Comparison of ENCODE assay signal across 8 cellular contexts in the genomic region with DNA sequence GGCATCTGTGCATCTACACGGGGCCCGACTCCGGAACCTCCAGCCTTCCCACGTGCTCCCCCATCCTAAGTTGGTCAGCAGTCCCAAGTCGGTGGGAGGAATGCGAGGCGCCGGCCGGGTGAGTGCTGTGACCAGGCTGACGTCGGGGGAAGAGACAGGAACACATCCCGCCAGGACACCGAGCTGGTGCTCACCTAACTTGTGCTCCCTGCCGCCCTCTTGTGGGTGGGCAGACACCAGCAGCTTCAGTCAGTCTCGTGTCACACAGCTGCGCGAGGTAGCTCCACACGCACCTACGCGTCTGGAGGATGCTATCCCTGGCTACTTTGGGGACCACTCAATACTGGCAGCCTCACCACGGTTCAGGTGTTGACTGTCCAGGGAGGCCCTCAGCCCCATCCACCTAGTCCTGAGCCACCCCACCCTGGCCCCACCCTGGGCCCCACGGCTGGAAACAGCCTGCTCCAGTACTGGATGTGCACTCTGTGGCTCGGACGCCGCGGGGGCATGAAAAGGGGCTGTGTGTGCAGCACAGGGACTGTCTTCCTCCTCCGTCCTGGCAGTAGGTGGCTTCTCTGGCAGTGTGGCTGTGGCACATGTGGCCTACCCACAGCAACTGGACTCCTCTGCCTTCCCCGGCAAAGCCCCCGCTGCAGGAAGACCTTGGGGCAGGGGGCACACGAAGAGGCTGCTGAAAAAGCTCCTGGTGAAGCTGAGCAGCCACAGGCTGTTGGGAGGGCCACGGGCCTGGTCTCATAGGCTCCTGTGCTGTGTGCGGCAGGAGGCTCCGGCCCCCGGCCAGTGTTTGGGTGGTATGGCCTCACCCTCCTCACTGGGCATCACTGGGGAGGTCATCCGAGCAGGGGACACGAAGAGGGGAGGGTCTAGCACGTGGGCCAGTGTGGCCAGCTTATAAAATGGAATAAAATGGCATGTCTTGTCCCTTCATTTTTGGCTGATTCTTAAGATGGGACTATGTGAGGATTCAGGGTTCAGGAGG. TPM values are rescaled to one million over a fixed set of nuclear protein-coding genes. Genes with fewer than 3 reads are reported as not detected.
A peak's percentile ranks its signal among the peaks of the same experiment; 100 is the strongest.
DNase-seq lines count a peak whose midpoint lies in the region; ATAC-seq, FAIRE-seq and TF ChIP-seq lines count a peak whose summit lies in the region.

No MANE protein-coding gene starts in this region.

- H3F3A ChIP-seq in GM23248 (ENCODE audit: insufficient read depth): no peaks in the 10 kb centered on the region

- no peaks in the 10 kb centered on the region for H3K27me3 ChIP-seq in GM23248 (replicated peaks; ENCODE audit: insufficient read depth)
- no peaks in the 10 kb centered on the region for H3K27me3 ChIP-seq in left ventricle myocardium inferior (ENCODE audit: low read depth)

- FAIRE-seq in A549 (lab: Jason Lieb, UNC): no peak

- POLR2A ChIA-PET in A549 (lab: Yijun Ruan, JAX): interaction anchor here (0.6 kb wide), 1 partner anchor 29 kb away, joined by 3 read pairs; no protein-coding TSS in a partner anchor

- no peak overlapping the region for H3K9ac ChIP-seq in GM23248

- H3K4me3 ChIP-seq in A549 (no peak overlapping the region), GM23248 (no peak overlapping the region), left ventricle myocardium inferior (no peak overlapping the region)

- TF ChIP-seq RAD21 in A549 (conservative IDR thresholded peaks at IDR 0.05 in 1 of 2, IDR thresholded peaks at IDR 0.05 in 1 of 2): peak; percentile 38 to 46; a peak in 3 of 5 replicates

- TF ChIP-seq CTCF in A549 (IDR thresholded peaks at IDR 0.05): peak; percentile 46
- TF ChIP-seq CTCF in left ventricle myocardium inferior (IDR thresholded peaks at IDR 0.05; ENCODE audit: borderline replicate concordance): peak; percentile 66

- no peaks in the 10 kb centered on the region for H3K9me2 ChIP-seq in GM23248 (ENCODE audit: insufficient read depth)

- intact Hi-C loops in left ventricle myocardium inferior (cut with micrococcal nuclease): no loop called here

- TF ChIP-seq EP300 in A549 (IDR thresholded peaks at IDR 0.05): no peak

- ATAC-seq in A549 (peak; percentile 45 to 73; a peak in 4 of 6 replicates), GM18498 (IDR thresholded peaks at IDR 0.05; ENCODE audit: unreplicated experiment) (no peak)

- H3K27ac ChIP-seq in A549: peak overlapping the region; percentile 45; a peak in 2 of 6 replicates
- H3K27ac ChIP-seq in GM23248: no peak overlapping the region
- peak overlapping the region; percentile 92 for H3K27ac ChIP-seq in left ventricle myocardium inferior (replicated peaks)

- WGBS in A549 (ENCODE audit: missing lambda C conversion rate): 62% methylated on average over 20 of the region's 37 CpGs
- WGBS in GM23248 (ENCODE audit: low coverage in 1 of 2, low lambda C conversion rate in 2 of 2, missing lambda C conversion rate in 2 of 2), 2 experiments: 82 to 87% methylated on average over 25 to 37 of the region's 37 CpGs

- no peaks in the 10 kb centered on the region for H3K79me2 ChIP-seq in GM23248 (ENCODE audit: insufficient read depth)

- H3K9me3 ChIP-seq in A549 (no peaks in the 10 kb centered on the region), GM23248 (ENCODE audit: low read depth) (no peaks in the 10 kb centered on the region), left ventricle myocardium inferior (replicated peaks) (no peaks in the 10 kb centered on the region)

- H2AFZ ChIP-seq in GM23248: no peak overlapping the region

- CTCF ChIA-PET in A549 (lab: Yijun Ruan, JAX): interaction anchor here (1.1 to 6.7 kb wide), 19 partner anchors 8 to 614 kb away, joined by 3 to 80 read pairs (median 4); a partner anchor contains a TSS

- TF ChIP-seq POLR2A in A549 (IDR thresholded peaks at IDR 0.05; ENCODE audit: low read length): no peak

- peak; percentile 31 to 67 for DNase-seq in A549 (ENCODE audit: low read depth in 1 of 2, low spot score in 1 of 2)
- DNase-seq in GM23248: peak; percentile 49
- peak; percentile 57 for DNase-seq in SK-N-DZ (ENCODE audit: low spot score)
- peak; percentile 75 for DNase-seq in activated naive CD4-positive, alpha-beta T cell treated with Interleukin-2 at 50 U/mL for 16 hours
- peak; percentile 54 for DNase-seq in left ventricle myocardium inferior
- peak; percentile 50 to 57 (median 56) for DNase-seq in stimulated activated CD4-positive, alpha-beta T cell treated with anti-CD3 and anti-CD28 coated beads, Interleukin-1b, Interleukin-23, amount 100 ng/mL, for 24 hours (ENCODE audit: low read depth in 4 of 4, low spot score in 1 of 4)
- DNase-seq in NCI-H446 treated with DMSO at 0.1 percent for 48 hours (lab: John Stamatoyannopoulos, UW): no peak

- H3K36me3 ChIP-seq in GM23248 (ENCODE audit: low read depth) (no peaks in the 10 kb centered on the region), left ventricle myocardium inferior (peaks cover 24% of the 10 kb centered on the region)

- H3K4me2 ChIP-seq in A549 (no peak overlapping the region), GM23248 (ENCODE audit: unreplicated experiment) (no peak overlapping the region)

- in situ Hi-C loops in GM23248 (cut with MboI): loop anchor here (10.0 kb wide), 1 partner anchor 59 kb away; no protein-coding TSS in a partner anchor

- no peaks in the 10 kb centered on the region for H4K20me1 ChIP-seq in GM23248 (ENCODE audit: insufficient read depth)

- H3K4me1 ChIP-seq in A549: peaks cover 25% of the 10 kb centered on the region
- peaks cover 15% of the 10 kb centered on the region for H3K4me1 ChIP-seq in GM23248 (ENCODE audit: insufficient read depth)
- peaks cover 59% of the 10 kb centered on the region for H3K4me1 ChIP-seq in left ventricle myocardium inferior

TF ChIP-seq in A549, 52 proteins besides CTCF, POLR2A, EP300 and RAD21:
- TF ChIP-seq NPAS2 (CRISPR knock-in tag; IDR thresholded peaks at IDR 0.05; ENCODE audit: borderline replicate concordance) (no peak), SMC3 (IDR thresholded peaks at IDR 0.05) (peak; percentile 62), CHD2 (IDR thresholded peaks at IDR 0.05; ENCODE audit: low read length, partially characterized antibody) (no peak), FOSL2 (IDR thresholded peaks at IDR 0.05) (no peak), FOSL2 (CRISPR knock-in tag; IDR thresholded peaks at IDR 0.05) (no peak)
- TF ChIP-seq, protein P1, sequence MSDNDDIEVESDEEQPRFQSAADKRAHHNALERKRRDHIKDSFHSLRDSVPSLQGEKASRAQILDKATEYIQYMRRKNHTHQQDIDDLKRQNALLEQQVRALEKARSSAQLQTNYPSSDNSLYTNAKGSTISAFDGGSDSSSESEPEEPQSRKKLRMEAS (IDR thresholded peaks at IDR 0.05): peak; percentile 26; the same call in 1 of the 2 replicates

RNA-seq across cellular contexts. Expression of a gene that starts 11.2 kb away (rescaled TPM):
- polyA plus RNA-seq in A549 (2011; rRNA removed) (50.8 and 62.8 TPM in 2 replicates), A549 (2017; fragmentation: RNase III; extraction: RNeasy Plus Mini Kit Qiagen cat#74134 plus additional on column Dnase treatment) (51.7 to 57.6 TPM (median 56.6 TPM) in 3 replicates), GM23248 (2016; fragmentation: Nextera tagmentation; extraction: Ambion mirVana) (64.6 and 67.6 TPM in 2 replicates)
- polyA plus RNA-seq in A549 (2012; cell fraction: cytosol; rRNA removed): 183 and 208 TPM in 2 replicates
- polyA plus RNA-seq in A549 (2012; cell fraction: nucleus; rRNA removed): 167 and 250 TPM in 2 replicates
- 22.6 and 25.3 TPM in 2 replicates for polyA minus RNA-seq in A549 (2011; rRNA and poly(A)+ RNA removed)
- 33.8 and 70.7 TPM in 2 replicates for total RNA-seq in GM23248 (2014; rRNA removed; shearing (Covaris generic))
- 91.3 and 98.4 TPM in 2 replicates for polyA plus RNA-seq in SK-N-DZ (2014; cell fraction: cytosol; rRNA removed)
- polyA plus RNA-seq in SK-N-DZ (2014; cell fraction: nucleus; rRNA removed): 69.5 and 119 TPM in 2 replicates
- 14.5 TPM for total RNA-seq in left ventricle myocardium inferior
